ENCODE assay signal across 9 cellular contexts in genomic region chr2:172093416-172094318, GRCh38. TPM values are rescaled to one million over a fixed set of nuclear protein-coding genes. Genes with fewer than 3 reads are reported as not detected.
A peak's percentile ranks its signal among the peaks of the same experiment; 100 is the strongest.
DNase-seq lines count a peak whose midpoint lies in the region; ATAC-seq and TF ChIP-seq lines count a peak whose summit lies in the region.
"Had no signal": no experiment of that assay in that cellular context is flagged by ENCODE, and none has a peak within 500 bp of the region (broad histone marks: within the 10 kb centered on the region; RNA-seq: fewer than 3 reads in every experiment).

No MANE protein-coding gene starts in this region.

- peak overlapping the region in 1 of 3 donors; percentile 90 for H3K27ac Mint-ChIP-seq in CD4-positive, CD25-positive, alpha-beta regulatory T cell

- H3K4me3 ChIP-seq in CD4-positive, CD25-positive, alpha-beta regulatory T cell (ENCODE audit: low read depth, low read length) = no peak overlapping the region
- peak overlapping the region; percentile 63 for H3K4me3 ChIP-seq in WI38 (ENCODE audit: low read depth, low read length)
- H3K4me3 ChIP-seq in mesodermal cell (ENCODE audit: extremely low read depth, insufficient read depth, low read length, poor library complexity, severe bottlenecking) = peak overlapping the region; percentile 45

- DNase-seq in CD4-positive, CD25-positive, alpha-beta regulatory T cell = peak in 1 of 3 donors; percentile 15
- DNase-seq in GM13977 (ENCODE audit: low spot score) (peak; percentile 39), C1 segment of cervical spinal cord (lab: John Stamatoyannopoulos, UW) (no peak)
- DNase-seq: foreskin keratinocyte, NCI-H345 had no signal

- peaks cover 3% of the 10 kb centered on the region for H3K36me3 Mint-ChIP-seq in CD4-positive, CD25-positive, alpha-beta regulatory T cell

- H3K36me3 ChIP-seq in CD4-positive, CD25-positive, alpha-beta regulatory T cell (ENCODE audit: control insufficient read depth, insufficient read depth, low read length) = no peaks in the 10 kb centered on the region
- H3K36me3 ChIP-seq in mesodermal cell (ENCODE audit: control insufficient read depth, insufficient read depth, low read length) = no peaks in the 10 kb centered on the region

- TF ChIP-seq CTCF in GM13977 (IDR thresholded peaks at IDR 0.05; ENCODE audit: extremely low read depth, insufficient read depth, missing control alignments) (no peak), WI38 (IDR thresholded peaks at IDR 0.05; ENCODE audit: low read depth, low read length) (no peak)

- WGBS in mesodermal cell (ENCODE audit: insufficient coverage in 2 of 2), 2 experiments = 0 to 3% methylated on average over 4 to 10 of the region's 19 CpGs

- no peak overlapping the region for H3K27ac ChIP-seq in CD4-positive, CD25-positive, alpha-beta regulatory T cell (ENCODE audit: insufficient read depth, low read length, poor library complexity, severe bottlenecking)
- peak overlapping the region; percentile 41 for H3K27ac ChIP-seq in mesodermal cell (ENCODE audit: low read depth, low read length, severe bottlenecking)

- peaks cover 3 to 12% of the 10 kb centered on the region in 2 experiments for H3K9me3 ChIP-seq in CD4-positive, CD25-positive, alpha-beta regulatory T cell (ENCODE audit: control insufficient read depth in 2 of 2, low read length in 2 of 2)
- H3K9me3 ChIP-seq in mesodermal cell (ENCODE audit: control insufficient read depth, low read length) = no peaks in the 10 kb centered on the region

- no peak for ATAC-seq in CD4-positive, CD25-positive, alpha-beta regulatory T cell (ENCODE audit: low read depth in 2 of 2)
- ATAC-seq in HG02885 (IDR thresholded peaks at IDR 0.05; ENCODE audit: poor library complexity, unreplicated experiment) = no peak
- ATAC-seq in HG03342 (IDR thresholded peaks at IDR 0.05; ENCODE audit: unreplicated experiment) = no peak
- ATAC-seq: foreskin keratinocyte had no signal

- in situ Hi-C loops in GM13977 (cut with MboI; ENCODE audit: low pct_unique_long_range_greater_than_20kb, low sequenced_read_pairs, unreplicated experiment) = loop anchor here (25.0 kb wide), 1 partner anchor 281 kb away; no protein-coding TSS in a partner anchor

- H3K4me3 Mint-ChIP-seq in CD4-positive, CD25-positive, alpha-beta regulatory T cell = peak overlapping the region; percentile 17 to 73 (median 50)

- peaks cover 66% of the 10 kb centered on the region for H3K27me3 ChIP-seq in CD4-positive, CD25-positive, alpha-beta regulatory T cell (ENCODE audit: control insufficient read depth, insufficient read depth, low read length)
- H3K27me3 ChIP-seq: foreskin keratinocyte had no signal

- peaks cover 47% of the 10 kb centered on the region for H3K4me1 ChIP-seq in CD4-positive, CD25-positive, alpha-beta regulatory T cell (ENCODE audit: control insufficient read depth, insufficient read depth, low read length, poor library complexity, severe bottlenecking)
- H3K4me1 ChIP-seq in mesodermal cell (ENCODE audit: control insufficient read depth, insufficient read depth, low read length, poor library complexity, severe bottlenecking) = peaks cover 35% of the 10 kb centered on the region

- H3K9me3 Mint-ChIP-seq in CD4-positive, CD25-positive, alpha-beta regulatory T cell = peaks cover 0 to 13% (median 0%) of the 10 kb centered on the region in 7 donors

- H3K4me1 Mint-ChIP-seq in CD4-positive, CD25-positive, alpha-beta regulatory T cell = peaks cover 11 to 49% (median 28%) of the 10 kb centered on the region in 4 donors

- H3K27me3 Mint-ChIP-seq in CD4-positive, CD25-positive, alpha-beta regulatory T cell = peaks cover 91% of the 10 kb centered on the region

RNA-seq across cellular contexts. Expression of gene DLX1, which starts 8.4 kb away (rescaled TPM):
- not detected for total RNA-seq in CD4-positive, CD25-positive, alpha-beta regulatory T cell
- not detected for polyA plus RNA-seq in CD4-positive, CD25-positive, alpha-beta regulatory T cell
- 17.1 TPM for polyA plus RNA-seq in mesodermal cell (2013, experiment 1 of 2)
- 13.8 TPM for polyA plus RNA-seq in mesodermal cell (2013, experiment 2 of 2)

RNA-seq across cellular contexts. Expression of gene DLX2, which starts 9.0 kb away (rescaled TPM):
- total RNA-seq in CD4-positive, CD25-positive, alpha-beta regulatory T cell = 0.47 TPM
- not detected for polyA plus RNA-seq in CD4-positive, CD25-positive, alpha-beta regulatory T cell
- 18.4 TPM for polyA plus RNA-seq in mesodermal cell (2013, experiment 1 of 2)
- 13.4 TPM for polyA plus RNA-seq in mesodermal cell (2013, experiment 2 of 2)
